In genomic region chr7:73366127-73366526, GRCh38 we compare ENCODE assay signal across 26 cellular contexts. TPM values are rescaled to one million over a fixed set of nuclear protein-coding genes. Genes with fewer than 3 reads are reported as not detected.
DNase-seq lines count a peak whose midpoint lies in the region; ATAC-seq and TF ChIP-seq lines count a peak whose summit lies in the region.
"Had no signal": no experiment of that assay in that cellular context is flagged by ENCODE, and none has a peak within 500 bp of the region (broad histone marks: within the 10 kb centered on the region; RNA-seq: fewer than 3 reads in every experiment).

No MANE protein-coding gene starts in this region.

- no peaks in the 10 kb centered on the region for H3K9me3 ChIP-seq in OCI-LY7 (ENCODE audit: low read length)
- H3K9me3 ChIP-seq in upper lobe of left lung, result no peaks in the 10 kb centered on the region
- H3K9me3 ChIP-seq: BE2C had no signal

- intact Hi-C loops in OCI-LY7 (cut with micrococcal nuclease; ENCODE audit: unreplicated experiment), result no loop called here

- whole genome bisulfite sequencing in upper lobe of left lung, 2 donors, result 92 to 97% methylated on average over 10 to 11 of the region's 11 CpGs

- BruUV-seq in OCI-LY7 (replicated peaks; lab: Mats Ljungman, UMichigan), result no TSS peak

- no peaks in the 10 kb centered on the region for H3K36me3 ChIP-seq in OCI-LY7 (ENCODE audit: insufficient read depth, low read length)
- H3K36me3 ChIP-seq in brain microvascular endothelial cell (replicated peaks), result no peaks in the 10 kb centered on the region
- no peaks in the 10 kb centered on the region for H3K36me3 ChIP-seq in upper lobe of left lung
- H3K36me3 ChIP-seq: BE2C had no signal

- H3K4me3 ChIP-seq in GM12865 (ENCODE audit: low read depth, low read length) (no peak overlapping the region), OCI-LY7 (ENCODE audit: low read depth, low read length, poor library complexity, severe bottlenecking) (no peak overlapping the region), brain microvascular endothelial cell (ENCODE audit: low read depth, low read length) (no peak overlapping the region), upper lobe of left lung (no peak overlapping the region)
- H3K4me3 ChIP-seq: GM23248 had no signal

- H3K27me3 ChIP-seq in brain microvascular endothelial cell (replicated peaks) (peaks cover 4% of the 10 kb centered on the region), upper lobe of left lung (no peaks in the 10 kb centered on the region)
- H3K27me3 ChIP-seq: BE2C had no signal

- POLR2A ChIA-PET in OCI-LY7 (lab: Charles Lee), result no interaction called here

- peak; percentile 43 to 58 for ATAC-seq in naive B cell (ENCODE audit: low read depth in 2 of 2)
- no peak for ATAC-seq in upper lobe of left lung (ENCODE audit: low FRiP score in 2 of 2)
- ATAC-seq: T-cell had no signal

- no peak overlapping the region for H3K27ac ChIP-seq in OCI-LY7 (ENCODE audit: low read depth, low read length, poor library complexity, severe bottlenecking)
- H3K27ac ChIP-seq in brain microvascular endothelial cell, result no peak overlapping the region
- no peak overlapping the region for H3K27ac ChIP-seq in upper lobe of left lung
- H3K27ac ChIP-seq: GM23248, HL-60, KMS-11, RWPE1 had no signal

- H3K36me3 Mint-ChIP-seq in naive B cell, result no peaks in the 10 kb centered on the region
- H3K36me3 Mint-ChIP-seq: CD4-positive, CD25-positive, alpha-beta regulatory T cell; T-cell had no signal

- H3K79me2 ChIP-seq in OCI-LY7 (ENCODE audit: insufficient read depth, low read depth, low read length), result no peaks in the 10 kb centered on the region

- H3K4me1 ChIP-seq in OCI-LY7 (ENCODE audit: insufficient read depth, low read length, poor library complexity, severe bottlenecking), result no peaks in the 10 kb centered on the region
- no peaks in the 10 kb centered on the region for H3K4me1 ChIP-seq in upper lobe of left lung
- H3K4me1 ChIP-seq: BE2C had no signal

- no peak for TF ChIP-seq POLR2A in upper lobe of left lung (IDR thresholded peaks at IDR 0.05)

- TF ChIP-seq CTCF in GM12865 (IDR thresholded peaks at IDR 0.05; ENCODE audit: insufficient read depth, low read depth, low read length, missing control alignments) (no peak), OCI-LY7 (conservative IDR thresholded peaks at IDR 0.05; ENCODE audit: low read length) (no peak), brain microvascular endothelial cell (IDR thresholded peaks at IDR 0.05; ENCODE audit: low read depth, low read length, missing control alignments) (no peak), upper lobe of left lung (IDR thresholded peaks at IDR 0.05) (no peak)

- peaks cover 0 to 7% (median 6%) of the 10 kb centered on the region in 3 donors for H3K27me3 Mint-ChIP-seq in naive B cell

- TF ChIP-seq EP300 in upper lobe of left lung (IDR thresholded peaks at IDR 0.05), result no peak

- no peaks in the 10 kb centered on the region for H3K9me2 ChIP-seq in OCI-LY7 (ENCODE audit: insufficient read depth, low read length)

- H2AFZ ChIP-seq in OCI-LY7 (ENCODE audit: low read length), result no peak overlapping the region
- H2AFZ ChIP-seq: GM23248 had no signal

- no peaks in the 10 kb centered on the region for H4K20me1 ChIP-seq in OCI-LY7 (ENCODE audit: insufficient read depth, low read length)

- H3K27ac Mint-ChIP-seq in naive B cell, result no peak overlapping the region
- H3K27ac Mint-ChIP-seq: CD4-positive, CD25-positive, alpha-beta regulatory T cell; IgD-negative memory B cell; T-cell had no signal

- DNase-seq in GM12865 (ENCODE audit: low read depth) (peak; percentile 13), OCI-LY7 (ENCODE audit: low spot score) (peak; percentile 27), naive B cell (no peak), brain microvascular endothelial cell (no peak), T-helper 2 cell (no peak), upper lobe of left lung (no peak), anterior cingulate cortex (lab: John Stamatoyannopoulos, UW) (no peak)
- DNase-seq: BE2C; CD4-positive, CD25-positive, alpha-beta regulatory T cell; GM23248; H7; NCI-H1436; NCI-H187 treated with DMSO at 0.1 percent for 48 hours; NCI-H2107; NCI-H446; NCI-H526; NCI-H82; T-cell had no signal

- H3K4me1 Mint-ChIP-seq in naive B cell, result peaks cover 7 to 24% (median 15%) of the 10 kb centered on the region in 3 donors
- H3K4me1 Mint-ChIP-seq: T-cell had no signal

- CTCF ChIA-PET in OCI-LY7 (lab: Charles Lee; ENCODE audit: unreplicated experiment), result no interaction called here

- H3K4me2 ChIP-seq in OCI-LY7 (ENCODE audit: low read length), result no peak overlapping the region
- H3K4me2 ChIP-seq: KMS-11 had no signal

- no peak overlapping the region for H3K4me3 Mint-ChIP-seq in naive B cell
- H3K4me3 Mint-ChIP-seq: CD4-positive, CD25-positive, alpha-beta regulatory T cell; T-cell had no signal

- H3K9me3 Mint-ChIP-seq in naive B cell, result no peaks in the 10 kb centered on the region
- H3K9me3 Mint-ChIP-seq: IgD-negative memory B cell, T-cell had no signal

- in situ Hi-C loops in brain microvascular endothelial cell (cut with HindIII; ENCODE audit: low pct_ligation_motif_present, low sequenced_read_pairs), result no loop called here

RNA-seq across cellular contexts. Expression of gene FKBP6, which starts 38.2 kb away (rescaled TPM):
- not detected in 2 replicates for total RNA-seq in OCI-LY7 (2014; rRNA removed; shearing (Covaris generic))
- total RNA-seq in OCI-LY7 (2022) (not detected in 2 replicates), upper lobe of left lung (under 1 TPM in 1 of 6 donors, not detected in 5; 0.30 TPM)
- polyA plus RNA-seq in naive B cell (ENCODE audit: low read depth in 6 of 6), result not detected
- total RNA-seq: A673; CD4-positive, CD25-positive, alpha-beta regulatory T cell; G401; GM23248; SK-MEL-5; T-cell had no signal
- polyA plus RNA-seq: CD4-positive, CD25-positive, alpha-beta regulatory T cell; GM23248; IgD-negative memory B cell had no signal

RNA-seq across cellular contexts. Expression of gene TRIM50, which starts 38.2 kb away (rescaled TPM):
- not detected in 2 replicates for total RNA-seq in OCI-LY7 (2014; rRNA removed; shearing (Covaris generic))
- total RNA-seq in OCI-LY7 (2022), result 0.40 TPM in 1 of 2 replicates, not detected in the other
- under 1 TPM in 1 of 6 donors, not detected in 5; 0.13 TPM for polyA plus RNA-seq in naive B cell (ENCODE audit: low read depth in 6 of 6)
- under 1 TPM in 3 of 6 donors, not detected in 3; 0.13 to 0.55 (median 0.37) TPM for total RNA-seq in upper lobe of left lung
- total RNA-seq: A673; CD4-positive, CD25-positive, alpha-beta regulatory T cell; Daoy; G401; GM23248; H7; SK-MEL-5; T-cell had no signal
- polyA plus RNA-seq: CD4-positive, CD25-positive, alpha-beta regulatory T cell; GM23248; IgD-negative memory B cell had no signal

RNA-seq across cellular contexts. Expression of gene NSUN5, which starts 57.5 kb away (rescaled TPM):
- 43.2 and 66.7 TPM in 2 replicates for total RNA-seq in OCI-LY7 (2014; rRNA removed; shearing (Covaris generic))
- total RNA-seq in OCI-LY7 (2022) (60.4 and 67.7 TPM in 2 replicates), upper lobe of left lung (10 to 100 TPM; 19.4 to 34.5 (median 30.9) TPM)
- polyA plus RNA-seq in naive B cell (ENCODE audit: low read depth in 6 of 6), result 10 to 100 TPM; 69.0 to 97.8 (median 86.5) TPM

Comparison
In these comparisons a context has a peak if more than half of its experiments do, and no peak if none do; other contexts are left out.
1. DNase-seq: peak in GM12865 (single experiment) and OCI-LY7 (single experiment); none in naive B cell (single experiment), brain microvascular endothelial cell (single experiment), T-helper 2 cell (0 of 5), upper lobe of left lung (0 of 2) and anterior cingulate cortex (0 of 58).
2. ATAC-seq: peak in naive B cell (2 of 2); none in upper lobe of left lung (0 of 2).